Comparison of ENCODE assay signal across 2 cellular contexts in the genomic region with DNA sequence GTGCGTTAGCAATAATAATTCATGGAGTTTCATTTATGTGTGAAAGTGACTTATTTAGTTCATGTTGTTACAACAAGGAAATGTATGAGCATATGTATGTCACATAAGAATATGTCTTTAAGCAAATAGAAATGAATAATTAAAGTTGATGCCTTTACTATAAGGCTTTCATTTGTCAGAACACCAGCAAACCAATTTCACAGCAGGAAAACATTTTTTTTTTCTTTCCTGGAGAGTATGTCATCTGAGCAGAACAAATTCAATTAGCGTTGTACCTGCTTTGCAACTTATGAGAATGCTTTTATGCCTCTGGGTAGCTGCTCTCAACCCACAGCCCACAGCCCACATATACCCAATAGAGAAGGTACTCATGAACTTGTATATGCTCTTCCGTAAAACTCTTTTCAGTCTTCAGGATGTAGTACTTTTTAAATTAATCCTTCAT.
TF ChIP-seq lines count a peak whose summit lies in the region.

No MANE protein-coding gene starts in this region.

TF ChIP-seq in HCT116, 20 proteins besides CTCF, POLR2A, EP300 and RAD21:
- TF ChIP-seq, protein P1, sequence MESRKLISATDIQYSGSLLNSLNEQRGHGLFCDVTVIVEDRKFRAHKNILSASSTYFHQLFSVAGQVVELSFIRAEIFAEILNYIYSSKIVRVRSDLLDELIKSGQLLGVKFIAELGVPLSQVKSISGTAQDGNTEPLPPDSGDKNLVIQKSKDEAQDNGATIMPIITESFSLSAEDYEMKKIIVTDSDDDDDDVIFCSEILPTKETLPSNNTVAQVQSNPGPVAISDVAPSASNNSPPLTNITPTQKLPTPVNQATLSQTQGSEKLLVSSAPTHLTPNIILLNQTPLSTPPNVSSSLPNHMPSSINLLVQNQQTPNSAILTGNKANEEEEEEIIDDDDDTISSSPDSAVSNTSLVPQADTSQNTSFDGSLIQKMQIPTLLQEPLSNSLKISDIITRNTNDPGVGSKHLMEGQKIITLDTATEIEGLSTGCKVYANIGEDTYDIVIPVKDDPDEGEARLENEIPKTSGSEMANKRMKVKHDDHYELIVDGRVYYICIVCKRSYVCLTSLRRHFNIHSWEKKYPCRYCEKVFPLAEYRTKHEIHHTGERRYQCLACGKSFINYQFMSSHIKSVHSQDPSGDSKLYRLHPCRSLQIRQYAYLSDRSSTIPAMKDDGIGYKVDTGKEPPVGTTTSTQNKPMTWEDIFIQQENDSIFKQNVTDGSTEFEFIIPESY (IDR thresholded peaks at IDR 0.05; ENCODE audit: extremely low read depth, insufficient replicate concordance, low read length) = no peak
- TF ChIP-seq, protein P2, sequence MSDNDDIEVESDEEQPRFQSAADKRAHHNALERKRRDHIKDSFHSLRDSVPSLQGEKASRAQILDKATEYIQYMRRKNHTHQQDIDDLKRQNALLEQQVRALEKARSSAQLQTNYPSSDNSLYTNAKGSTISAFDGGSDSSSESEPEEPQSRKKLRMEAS (IDR thresholded peaks at IDR 0.05) = 0 out of 2 replicates have a peak, but pooled peaks have one; percentile 9
- TF ChIP-seq, protein P3, sequence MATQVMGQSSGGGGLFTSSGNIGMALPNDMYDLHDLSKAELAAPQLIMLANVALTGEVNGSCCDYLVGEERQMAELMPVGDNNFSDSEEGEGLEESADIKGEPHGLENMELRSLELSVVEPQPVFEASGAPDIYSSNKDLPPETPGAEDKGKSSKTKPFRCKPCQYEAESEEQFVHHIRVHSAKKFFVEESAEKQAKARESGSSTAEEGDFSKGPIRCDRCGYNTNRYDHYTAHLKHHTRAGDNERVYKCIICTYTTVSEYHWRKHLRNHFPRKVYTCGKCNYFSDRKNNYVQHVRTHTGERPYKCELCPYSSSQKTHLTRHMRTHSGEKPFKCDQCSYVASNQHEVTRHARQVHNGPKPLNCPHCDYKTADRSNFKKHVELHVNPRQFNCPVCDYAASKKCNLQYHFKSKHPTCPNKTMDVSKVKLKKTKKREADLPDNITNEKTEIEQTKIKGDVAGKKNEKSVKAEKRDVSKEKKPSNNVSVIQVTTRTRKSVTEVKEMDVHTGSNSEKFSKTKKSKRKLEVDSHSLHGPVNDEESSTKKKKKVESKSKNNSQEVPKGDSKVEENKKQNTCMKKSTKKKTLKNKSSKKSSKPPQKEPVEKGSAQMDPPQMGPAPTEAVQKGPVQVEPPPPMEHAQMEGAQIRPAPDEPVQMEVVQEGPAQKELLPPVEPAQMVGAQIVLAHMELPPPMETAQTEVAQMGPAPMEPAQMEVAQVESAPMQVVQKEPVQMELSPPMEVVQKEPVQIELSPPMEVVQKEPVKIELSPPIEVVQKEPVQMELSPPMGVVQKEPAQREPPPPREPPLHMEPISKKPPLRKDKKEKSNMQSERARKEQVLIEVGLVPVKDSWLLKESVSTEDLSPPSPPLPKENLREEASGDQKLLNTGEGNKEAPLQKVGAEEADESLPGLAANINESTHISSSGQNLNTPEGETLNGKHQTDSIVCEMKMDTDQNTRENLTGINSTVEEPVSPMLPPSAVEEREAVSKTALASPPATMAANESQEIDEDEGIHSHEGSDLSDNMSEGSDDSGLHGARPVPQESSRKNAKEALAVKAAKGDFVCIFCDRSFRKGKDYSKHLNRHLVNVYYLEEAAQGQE (IDR thresholded peaks at IDR 0.05; ENCODE audit: low read depth) = no peak
- TF ChIP-seq SRF (IDR thresholded peaks at IDR 0.05; ENCODE audit: low read depth) (0 out of 2 replicates have a peak, but pooled peaks have one; percentile 14), TCF7L2 (IDR thresholded peaks at IDR 0.05; ENCODE audit: borderline replicate concordance, extremely low read depth, insufficient read depth, insufficient read length) (no peak), JUND (IDR thresholded peaks at IDR 0.05) (no peak)

TF ChIP-seq in GM12878, 131 proteins besides CTCF, POLR2A, EP300 and RAD21:
- no peak for TF ChIP-seq ZNF274 (IDR thresholded peaks at IDR 0.05; ENCODE audit: insufficient read depth, insufficient read length)
- no peak for TF ChIP-seq BRCA1 (IDR thresholded peaks at IDR 0.05; ENCODE audit: low read depth, low read length)
- no peak for TF ChIP-seq PML (IDR thresholded peaks at IDR 0.05; ENCODE audit: low read length)
- no peak for TF ChIP-seq IKZF2 (IDR thresholded peaks at IDR 0.05)
- TF ChIP-seq MTA2 (IDR thresholded peaks at IDR 0.05; ENCODE audit: low read depth) = no peak
- TF ChIP-seq FOXM1 (IDR thresholded peaks at IDR 0.05; ENCODE audit: low read depth, low read length) = no peak
- no peak for TF ChIP-seq MYB (IDR thresholded peaks at IDR 0.05; ENCODE audit: borderline replicate concordance, low read depth, low read length)
- TF ChIP-seq, protein P4, sequence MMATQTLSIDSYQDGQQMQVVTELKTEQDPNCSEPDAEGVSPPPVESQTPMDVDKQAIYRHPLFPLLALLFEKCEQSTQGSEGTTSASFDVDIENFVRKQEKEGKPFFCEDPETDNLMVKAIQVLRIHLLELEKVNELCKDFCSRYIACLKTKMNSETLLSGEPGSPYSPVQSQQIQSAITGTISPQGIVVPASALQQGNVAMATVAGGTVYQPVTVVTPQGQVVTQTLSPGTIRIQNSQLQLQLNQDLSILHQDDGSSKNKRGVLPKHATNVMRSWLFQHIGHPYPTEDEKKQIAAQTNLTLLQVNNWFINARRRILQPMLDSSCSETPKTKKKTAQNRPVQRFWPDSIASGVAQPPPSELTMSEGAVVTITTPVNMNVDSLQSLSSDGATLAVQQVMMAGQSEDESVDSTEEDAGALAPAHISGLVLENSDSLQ (IDR thresholded peaks at IDR 0.05) = no peak
- no peak for TF ChIP-seq GABPA (IDR thresholded peaks at IDR 0.05; ENCODE audit: low read depth)
- TF ChIP-seq CHD2 (IDR thresholded peaks at IDR 0.05; ENCODE audit: borderline replicate concordance, low read depth, low read length) = no peak
- no peak for TF ChIP-seq SMARCA5 (IDR thresholded peaks at IDR 0.05)
- no peak for TF ChIP-seq IKZF1 (conservative IDR thresholded peaks at IDR 0.05)
- no peak for TF ChIP-seq NFYA (IDR thresholded peaks at IDR 0.05; ENCODE audit: borderline replicate concordance, low read depth, low read length)
- TF ChIP-seq, protein P5, sequence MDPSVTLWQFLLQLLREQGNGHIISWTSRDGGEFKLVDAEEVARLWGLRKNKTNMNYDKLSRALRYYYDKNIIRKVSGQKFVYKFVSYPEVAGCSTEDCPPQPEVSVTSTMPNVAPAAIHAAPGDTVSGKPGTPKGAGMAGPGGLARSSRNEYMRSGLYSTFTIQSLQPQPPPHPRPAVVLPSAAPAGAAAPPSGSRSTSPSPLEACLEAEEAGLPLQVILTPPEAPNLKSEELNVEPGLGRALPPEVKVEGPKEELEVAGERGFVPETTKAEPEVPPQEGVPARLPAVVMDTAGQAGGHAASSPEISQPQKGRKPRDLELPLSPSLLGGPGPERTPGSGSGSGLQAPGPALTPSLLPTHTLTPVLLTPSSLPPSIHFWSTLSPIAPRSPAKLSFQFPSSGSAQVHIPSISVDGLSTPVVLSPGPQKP (IDR thresholded peaks at IDR 0.05; ENCODE audit: low read depth, low read length) = no peak
- TF ChIP-seq, protein P6, sequence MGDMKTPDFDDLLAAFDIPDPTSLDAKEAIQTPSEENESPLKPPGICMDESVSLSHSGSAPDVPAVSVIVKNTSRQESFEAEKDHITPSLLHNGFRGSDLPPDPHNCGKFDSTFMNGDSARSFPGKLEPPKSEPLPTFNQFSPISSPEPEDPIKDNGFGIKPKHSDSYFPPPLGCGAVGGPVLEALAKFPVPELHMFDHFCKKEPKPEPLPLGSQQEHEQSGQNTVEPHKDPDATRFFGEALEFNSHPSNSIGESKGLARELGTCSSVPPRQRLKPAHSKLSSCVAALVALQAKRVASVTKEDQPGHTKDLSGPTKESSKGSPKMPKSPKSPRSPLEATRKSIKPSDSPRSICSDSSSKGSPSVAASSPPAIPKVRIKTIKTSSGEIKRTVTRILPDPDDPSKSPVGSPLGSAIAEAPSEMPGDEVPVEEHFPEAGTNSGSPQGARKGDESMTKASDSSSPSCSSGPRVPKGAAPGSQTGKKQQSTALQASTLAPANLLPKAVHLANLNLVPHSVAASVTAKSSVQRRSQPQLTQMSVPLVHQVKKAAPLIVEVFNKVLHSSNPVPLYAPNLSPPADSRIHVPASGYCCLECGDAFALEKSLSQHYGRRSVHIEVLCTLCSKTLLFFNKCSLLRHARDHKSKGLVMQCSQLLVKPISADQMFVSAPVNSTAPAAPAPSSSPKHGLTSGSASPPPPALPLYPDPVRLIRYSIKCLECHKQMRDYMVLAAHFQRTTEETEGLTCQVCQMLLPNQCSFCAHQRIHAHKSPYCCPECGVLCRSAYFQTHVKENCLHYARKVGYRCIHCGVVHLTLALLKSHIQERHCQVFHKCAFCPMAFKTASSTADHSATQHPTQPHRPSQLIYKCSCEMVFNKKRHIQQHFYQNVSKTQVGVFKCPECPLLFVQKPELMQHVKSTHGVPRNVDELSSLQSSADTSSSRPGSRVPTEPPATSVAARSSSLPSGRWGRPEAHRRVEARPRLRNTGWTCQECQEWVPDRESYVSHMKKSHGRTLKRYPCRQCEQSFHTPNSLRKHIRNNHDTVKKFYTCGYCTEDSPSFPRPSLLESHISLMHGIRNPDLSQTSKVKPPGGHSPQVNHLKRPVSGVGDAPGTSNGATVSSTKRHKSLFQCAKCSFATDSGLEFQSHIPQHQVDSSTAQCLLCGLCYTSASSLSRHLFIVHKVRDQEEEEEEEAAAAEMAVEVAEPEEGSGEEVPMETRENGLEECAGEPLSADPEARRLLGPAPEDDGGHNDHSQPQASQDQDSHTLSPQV (IDR thresholded peaks at IDR 0.05) = no peak
